ENCODE assay signal across 12 cellular contexts in genomic region chr17:77489898-77490265, GRCh38.
A peak's percentile ranks its signal among the peaks of the same experiment; 100 is the strongest.
DNase-seq lines count a peak whose midpoint lies in the region; ATAC-seq and TF ChIP-seq lines count a peak whose summit lies in the region.
"Had no signal": no experiment of that assay in that cellular context is flagged by ENCODE, and none has a peak within 500 bp of the region (broad histone marks: within the 10 kb centered on the region; RNA-seq: fewer than 3 reads in every experiment).

No MANE protein-coding gene starts in this region.

- no peak for TF ChIP-seq POLR2A in breast epithelium (IDR thresholded peaks at IDR 0.05)
- TF ChIP-seq POLR2A in ovary (IDR thresholded peaks at IDR 0.05), result no peak
- no peak for TF ChIP-seq POLR2A in vagina (IDR thresholded peaks at IDR 0.05)

- dilution Hi-C loops in mammary epithelial cell (cut with HindIII; ENCODE audit: low sequenced_read_pairs), result no loop called here

- H3K79me2 ChIP-seq in mammary epithelial cell (ENCODE audit: insufficient read depth, low read length), result peaks cover 47% of the 10 kb centered on the region

- in situ Hi-C loops in mammary epithelial cell (cut with MboI; ENCODE audit: low sequenced_read_pairs in 2 of 2), result loop anchor here in 1 of 2 donors (10.0 kb wide), 1 partner anchor 165 kb away; no protein-coding TSS in a partner anchor

- H3K36me3 ChIP-seq in breast epithelium, result peaks cover 3% of the 10 kb centered on the region
- H3K36me3 ChIP-seq in mammary epithelial cell (ENCODE audit: insufficient read depth, low read length), result peaks cover 34% of the 10 kb centered on the region
- H3K36me3 ChIP-seq in heart right ventricle, result peaks cover 0 to 89% (median 25%) of the 10 kb centered on the region in 9 donors
- no peaks in the 10 kb centered on the region for H3K36me3 ChIP-seq in ovary
- peaks cover 0 to 55% of the 10 kb centered on the region in 2 donors for H3K36me3 ChIP-seq in vagina

- no peak overlapping the region for H3K4me3 ChIP-seq in breast epithelium
- no peak overlapping the region for H3K4me3 ChIP-seq in mammary epithelial cell (replicated peaks in 1 of 3; ENCODE audit: insufficient read depth in 1 of 3, low read depth in 2 of 3, low read length in 3 of 3)
- H3K4me3 ChIP-seq in heart right ventricle, result no peak overlapping the region
- H3K4me3 ChIP-seq in ovary, result no peak overlapping the region
- H3K4me3 ChIP-seq in vagina, result no peak overlapping the region
- H3K4me3 ChIP-seq: SJSA1, smooth muscle cell had no signal

- peak overlapping the region; percentile 36 to 78 for H3K27ac ChIP-seq in breast epithelium
- H3K27ac ChIP-seq in mammary epithelial cell (ENCODE audit: insufficient read depth, low read depth, low read length), result no peak overlapping the region
- peak overlapping the region in 7 of 10 donors; percentile 6 to 69 (median 41) for H3K27ac ChIP-seq in heart right ventricle
- H3K27ac ChIP-seq in ovary, result peak overlapping the region in 1 of 2 donors; percentile 2
- peak overlapping the region; percentile 86 for H3K27ac ChIP-seq in vagina
- H3K27ac ChIP-seq: KMS-11, SJSA1 had no signal

- TF ChIP-seq CTCF in breast epithelium (IDR thresholded peaks at IDR 0.05), result no peak
- no peak for TF ChIP-seq CTCF in mammary epithelial cell (conservative IDR thresholded peaks at IDR 0.05 in 1 of 2, IDR thresholded peaks at IDR 0.05 in 1 of 2; ENCODE audit: extremely low read depth in 1 of 2, insufficient read depth in 1 of 2, low read depth in 1 of 2, low read length in 2 of 2)
- TF ChIP-seq CTCF in heart right ventricle (IDR thresholded peaks at IDR 0.05), result no peak
- no peak for TF ChIP-seq CTCF in ovary (IDR thresholded peaks at IDR 0.05)
- TF ChIP-seq CTCF in vagina (IDR thresholded peaks at IDR 0.05), result no peak

- ATAC-seq in heart right ventricle (peak; percentile 92 to 96 (median 93)), HG03565 (IDR thresholded peaks at IDR 0.05; ENCODE audit: unreplicated experiment) (no peak), HG02973 (IDR thresholded peaks at IDR 0.05; ENCODE audit: unreplicated experiment) (no peak)

- BruUV-seq in mammary epithelial cell (replicated peaks; lab: Mats Ljungman, UMichigan), result no TSS peak

- no peaks in the 10 kb centered on the region for H4K20me1 ChIP-seq in mammary epithelial cell (ENCODE audit: insufficient read depth, low read length)

- CTCF ChIA-PET in mammary epithelial cell (lab: Charles Lee; ENCODE audit: low non-redundant PET), result no interaction called here

- WGBS in mammary epithelial cell (ENCODE audit: low coverage, missing lambda C conversion rate), result 75% methylated on average over 6 of the region's 11 CpGs
- WGBS in heart right ventricle, 2 donors, result 5 to 9% methylated on average over 10 to 11 of the region's 11 CpGs
- WGBS in ovary, 3 donors, result 33 to 47% (median 45%) methylated on average over 10 to 11 of the region's 11 CpGs

- no peaks in the 10 kb centered on the region for H3K9me3 ChIP-seq in breast epithelium
- H3K9me3 ChIP-seq in mammary epithelial cell (replicated peaks; ENCODE audit: insufficient read depth, low read length), result no peaks in the 10 kb centered on the region
- no peaks in the 10 kb centered on the region for H3K9me3 ChIP-seq in heart right ventricle
- no peaks in the 10 kb centered on the region for H3K9me3 ChIP-seq in ovary
- no peaks in the 10 kb centered on the region for H3K9me3 ChIP-seq in vagina
- H3K9me3 ChIP-seq: SJSA1 had no signal

- intact Hi-C loops in breast epithelium (cut with DNase I; ENCODE audit: low total_unique reads) (loop anchor here (10.0 kb wide), 1 partner anchor 55 kb away; no protein-coding TSS in a partner anchor), mammary epithelial cell (cut with micrococcal nuclease) (no loop called here), heart right ventricle (cut with DNase I) (loop anchor here in 4 of 10 donors (5.0 to 10.0 kb wide), 3 partner anchors 58 to 415 kb away; no protein-coding TSS in a partner anchor), ovary (cut with DNase I) (loop anchor here in 3 of 4 donors (5.0 to 10.0 kb wide), 5 partner anchors 53 to 395 kb away; no protein-coding TSS in a partner anchor), vagina (cut with DNase I) (loop anchor here (5.0 kb wide), 1 partner anchor 63 kb away; no protein-coding TSS in a partner anchor)

- H3K27me3 ChIP-seq in breast epithelium, result no peaks in the 10 kb centered on the region
- H3K27me3 ChIP-seq in mammary epithelial cell (ENCODE audit: insufficient read depth, low read length), result no peaks in the 10 kb centered on the region
- H3K27me3 ChIP-seq in heart right ventricle, result no peaks in the 10 kb centered on the region
- H3K27me3 ChIP-seq in ovary, result no peaks in the 10 kb centered on the region
- H3K27me3 ChIP-seq in vagina, result no peaks in the 10 kb centered on the region
- H3K27me3 ChIP-seq: SJSA1 had no signal

- no peak overlapping the region for H3K9ac ChIP-seq in mammary epithelial cell (ENCODE audit: insufficient read depth, low read length)
- H3K9ac ChIP-seq: KMS-11 had no signal

- H3K4me1 ChIP-seq in breast epithelium, result peaks cover 9% of the 10 kb centered on the region in 2 donors
- no peaks in the 10 kb centered on the region for H3K4me1 ChIP-seq in mammary epithelial cell (ENCODE audit: insufficient read depth, low read length)
- H3K4me1 ChIP-seq in heart right ventricle, result peaks cover 15 to 34% (median 27%) of the 10 kb centered on the region in 9 donors
- H3K4me1 ChIP-seq in ovary (ENCODE audit: insufficient read depth), result peaks cover 2% of the 10 kb centered on the region
- H3K4me1 ChIP-seq in vagina, result peaks cover 36% of the 10 kb centered on the region

- no peak for TF ChIP-seq EP300 in ovary (IDR thresholded peaks at IDR 0.05)

- no peak overlapping the region for H2AFZ ChIP-seq in mammary epithelial cell (ENCODE audit: low read depth, low read length)

- DNase-seq in breast epithelium (ENCODE audit: low spot score in 2 of 2), result peak in 1 of 2 donors; percentile 57
- DNase-seq in mammary epithelial cell, result no peak
- DNase-seq in heart right ventricle, result peak; percentile 88 to 91
- DNase-seq in ovary, result peak in 4 of 5 donors; percentile 49 to 79 (median 66)
- DNase-seq in vagina (ENCODE audit: extremely low spot score in 2 of 2), result no peak
- no peak for DNase-seq in NCI-H2227 (lab: John Stamatoyannopoulos, UW; ENCODE audit: unreplicated experiment)
- DNase-seq: activated naive CD4-positive, alpha-beta T cell had no signal

- H3K4me2 ChIP-seq in mammary epithelial cell (ENCODE audit: insufficient read depth, low read depth, low read length), result no peak overlapping the region
- H3K4me2 ChIP-seq: KMS-11, smooth muscle cell had no signal

Comparison
In these comparisons a context has a peak if more than half of its experiments do, and no peak if none do; other contexts are left out.
1. DNase-seq: peak in heart right ventricle (2 of 2) and ovary (4 of 5); none in mammary epithelial cell (single experiment), vagina (0 of 2) and NCI-H2227 (single experiment).
2. ATAC-seq: peak in heart right ventricle (8 of 8); none in HG03565 (single experiment) and HG02973 (single experiment).